Comparison of ENCODE assay signal across 39 cellular contexts in genomic region chrX:25039036-25039435, GRCh38. TPM values are rescaled to one million over a fixed set of nuclear protein-coding genes. Genes with fewer than 3 reads are reported as not detected.
"Had no signal": no experiment of that assay in that cellular context is flagged by ENCODE, and none has a peak within 500 bp of the region (broad histone marks: within the 10 kb centered on the region; RNA-seq: fewer than 3 reads in every experiment).

No MANE protein-coding gene starts in this region.

- H3K4me1 ChIP-seq: ascending aorta, breast epithelium, colonic mucosa, esophagus squamous epithelium, gastroesophageal sphincter, heart right ventricle had no signal

- H3K4me3 Mint-ChIP-seq: activated CD8-positive, alpha-beta T cell treated with anti-CD3 and anti-CD28 coated beads for 36 hours; activated naive CD8-positive, alpha-beta T cell; activated naive CD8-positive, alpha-beta T cell treated with anti-CD3 and anti-CD28 coated beads, Interleukin-2, amount 50 U/mL, for 24 hours; activated T-cell treated with anti-CD3 and anti-CD28 coated beads, Interleukin-2, amount 50 U/mL, for 4 hours; activated T-helper 17 cell treated with anti-CD3 and anti-CD28 coated beads, Interleukin-2, amount 50 U/mL, for 72 hours; brain; T-helper 17 cell; T-helper 2 cell treated with Interferon-gamma antibody and Interleukin-4, amounts not matched to agents 5 μg/mL and 100 μg/mL, for 36 hours; WTC11 had no signal

- FAIRE-seq: endometrium, endothelial cell of umbilical vein had no signal

- H3K4me1 Mint-ChIP-seq: activated naive CD8-positive, alpha-beta T cell treated with anti-CD3 and anti-CD28 coated beads, Interleukin-2, amount 50 U/mL, for 24 hours; activated T-helper 17 cell treated with anti-CD3 and anti-CD28 coated beads, Interleukin-2, amount 50 U/mL, for 72 hours; brain; T-helper 17 cell had no signal

- H3K27me3 ChIP-seq: ascending aorta, cardiac muscle cell, colonic mucosa, esophagus squamous epithelium, gastroesophageal sphincter, heart right ventricle had no signal

- H3K27ac Mint-ChIP-seq: activated CD8-positive, alpha-beta T cell treated with anti-CD3 and anti-CD28 coated beads for 36 hours; activated naive CD8-positive, alpha-beta T cell; activated naive CD8-positive, alpha-beta T cell treated with anti-CD3 and anti-CD28 coated beads, Interleukin-2, amount 50 U/mL, for 24 hours; activated T-helper 17 cell treated with anti-CD3 and anti-CD28 coated beads, Interleukin-2, amount 50 U/mL, for 72 hours; brain; T-helper 17 cell; T-helper 2 cell treated with Interferon-gamma antibody and Interleukin-4, amounts not matched to agents 5 μg/mL and 100 μg/mL, for 36 hours; WTC11 had no signal

- ATAC-seq: activated CD8-positive, alpha-beta T cell treated with anti-CD3 and anti-CD28 coated beads for 36 hours; activated naive CD8-positive, alpha-beta T cell treated with anti-CD3 and anti-CD28 coated beads, Interleukin-2, amount 50 U/mL, for 24 hours; activated T-cell treated with anti-CD3 and anti-CD28 coated beads, Interleukin-2, amount 50 U/mL, for 4 hours; activated T-helper 17 cell treated with anti-CD3 and anti-CD28 coated beads, Interleukin-2, amount 50 U/mL, for 72 hours; gastroesophageal sphincter; heart right ventricle; T-helper 17 cell; WTC11 had no signal

- H3K27ac ChIP-seq: ascending aorta, breast epithelium, cardiac muscle cell, colonic mucosa, epithelial cell of prostate, esophagus squamous epithelium, gastroesophageal sphincter, heart right ventricle, VCaP had no signal

- H3K36me3 Mint-ChIP-seq: activated naive CD8-positive, alpha-beta T cell; brain; WTC11 had no signal

- H3K9me3 Mint-ChIP-seq: activated CD8-positive, alpha-beta T cell treated with anti-CD3 and anti-CD28 coated beads for 36 hours; activated naive CD8-positive, alpha-beta T cell treated with anti-CD3 and anti-CD28 coated beads, Interleukin-2, amount 50 U/mL, for 24 hours; activated T-cell treated with anti-CD3 and anti-CD28 coated beads, Interleukin-2, amount 50 U/mL, for 4 hours; activated T-helper 17 cell treated with anti-CD3 and anti-CD28 coated beads, Interleukin-2, amount 50 U/mL, for 72 hours; T-helper 2 cell treated with Interferon-gamma antibody and Interleukin-4, amounts not matched to agents 5 μg/mL and 100 μg/mL, for 36 hours had no signal

- H3K27me3 Mint-ChIP-seq: activated CD8-positive, alpha-beta T cell treated with anti-CD3 and anti-CD28 coated beads for 36 hours; activated naive CD8-positive, alpha-beta T cell; activated naive CD8-positive, alpha-beta T cell treated with anti-CD3 and anti-CD28 coated beads, Interleukin-2, amount 50 U/mL, for 24 hours had no signal

- H3K36me3 ChIP-seq: ascending aorta, breast epithelium, cardiac muscle cell, colonic mucosa, esophagus squamous epithelium, gastroesophageal sphincter, heart right ventricle had no signal

- H3K9me3 ChIP-seq: ascending aorta, breast epithelium, colonic mucosa, esophagus squamous epithelium, gastroesophageal sphincter, heart right ventricle had no signal

- H3K4me3 ChIP-seq: ascending aorta, breast epithelium, cardiac muscle cell, colonic mucosa, esophagus squamous epithelium, gastroesophageal sphincter, heart right ventricle had no signal

- DNase-seq: activated CD4-positive, alpha-beta T cell treated with anti-CD3 and anti-CD28 coated beads for 48 hours; activated CD4-positive, alpha-beta T cell treated with anti-CD3 and anti-CD28 coated beads, Interleukin-2, amount 50 U/mL, for 1 hour; activated CD4-positive, alpha-beta T cell treated with anti-CD3 and anti-CD28 coated beads, Interleukin-2, amount 50 U/mL, for 48 hours; activated CD8-positive, alpha-beta memory T cell treated with anti-CD3 and anti-CD28 coated beads for 24 hours; activated CD8-positive, alpha-beta T cell treated with anti-CD3 and anti-CD28 coated beads for 36 hours; activated effector memory CD4-positive, alpha-beta T cell treated with Interleukin-2 at 50 U/mL for 16 hours; activated gamma-delta T cell treated with Interleukin-2 at 50 U/mL for 16 hours; activated naive CD4-positive, alpha-beta T cell treated with anti-CD3 and anti-CD28 coated beads, Interleukin-2, amount 50 U/mL, for 16 hours; activated naive CD4-positive, alpha-beta T cell treated with Interleukin-2 at 50 U/mL for 16 hours; activated naive CD8-positive, alpha-beta T cell treated with anti-CD3 and anti-CD28 coated beads, Interleukin-2, amount 50 U/mL, for 24 hours; activated T-cell treated with anti-CD3 and anti-CD28 coated beads, Interleukin-2, amount 50 U/mL, for 4 hours; central memory CD4-positive, alpha-beta T cell; cerebellar nuclear complex; colonic mucosa; effector CD8-positive, alpha-beta T cell; esophagus squamous epithelium; foreskin melanocyte; heart right ventricle; T-helper 1 cell; T-helper 17 cell; T1000 had no signal

RNA-seq across cellular contexts. Expression of gene ARX, which starts 23.3 kb away (rescaled TPM):
- total RNA-seq: activated CD8-positive, alpha-beta T cell treated with anti-CD3 and anti-CD28 coated beads for 36 hours; activated T-cell treated with anti-CD3 and anti-CD28 coated beads, Interleukin-2, amount 50 U/mL, for 4 hours; activated T-helper 17 cell treated with anti-CD3 and anti-CD28 coated beads, Interleukin-2, amount 50 U/mL, for 72 hours; ascending aorta; cardiac muscle cell; dermis microvascular lymphatic vessel endothelial cell; endothelial cell of umbilical vein; esophagus squamous epithelium; fibroblast of lung; fibroblast of villous mesenchyme; gastroesophageal sphincter; glomerular endothelial cell; T-helper 17 cell; WTC11 had no signal
- polyA plus RNA-seq: cardiac muscle cell, endothelial cell of umbilical vein, esophagus, fibroblast of lung, heart right ventricle had no signal
